1 cellular context compared by ENCODE assay signal in the genomic region with DNA sequence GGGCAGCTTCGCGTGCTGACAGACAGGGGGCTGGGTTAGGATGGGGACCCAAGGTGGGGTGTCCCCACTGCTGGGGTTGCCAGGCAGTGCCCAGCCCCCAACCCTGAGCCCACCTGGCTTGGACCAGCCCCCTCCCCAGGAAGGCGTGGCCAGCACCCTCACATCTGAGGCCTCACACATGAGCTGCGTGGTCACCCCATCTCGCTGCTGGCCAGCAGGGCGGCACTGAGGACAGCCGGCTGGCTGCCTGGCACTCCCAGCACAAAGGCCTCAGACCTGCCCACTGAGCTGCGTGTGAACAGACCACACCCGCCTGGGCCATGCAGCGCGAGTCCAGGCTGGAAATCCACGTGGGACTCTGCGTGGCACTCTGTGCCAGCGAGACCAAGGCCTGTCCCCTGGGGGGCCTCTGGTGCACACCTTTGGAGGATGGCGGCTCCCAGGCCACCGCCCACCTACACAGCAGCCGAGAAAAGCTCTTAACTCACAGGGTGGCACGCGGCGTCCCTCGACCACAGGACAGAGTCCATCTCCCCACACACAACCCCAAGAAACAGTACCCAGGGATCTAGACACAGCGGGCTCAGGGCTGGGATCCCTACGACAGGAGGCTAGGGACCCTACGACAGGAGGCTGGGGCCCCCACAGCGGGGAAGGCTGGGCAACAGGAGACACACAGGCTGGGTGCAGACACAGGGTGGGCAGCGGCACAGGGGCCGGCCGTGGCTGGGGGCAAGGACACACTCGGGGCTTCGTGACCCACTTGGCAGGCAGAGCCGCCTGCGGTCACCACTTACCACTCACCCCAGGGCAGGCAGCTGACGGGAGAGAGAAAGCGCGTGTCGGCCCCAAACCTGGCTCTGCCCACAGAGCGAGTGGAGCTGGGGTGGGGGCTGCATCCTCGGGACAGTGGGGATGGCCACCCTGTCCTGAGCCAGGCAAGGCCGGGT.
TF ChIP-seq lines count a peak whose summit lies in the region.

No MANE protein-coding gene starts in this region.

TF ChIP-seq in H1, 55 proteins besides CTCF, POLR2A, EP300 and RAD21:
- TF ChIP-seq CTBP2 (IDR thresholded peaks at IDR 0.05; ENCODE audit: borderline replicate concordance, insufficient read depth, insufficient read length, low read length) = no peak
- TF ChIP-seq GTF2F1 (IDR thresholded peaks at IDR 0.05; ENCODE audit: borderline replicate concordance, low read depth, low read length) = no peak
- TF ChIP-seq RFX5 (IDR thresholded peaks at IDR 0.05; ENCODE audit: borderline replicate concordance, low read depth, low read length) = no peak
- TF ChIP-seq HDAC6 (IDR thresholded peaks at IDR 0.05; ENCODE audit: low read depth, low read length) = no peak
- no peak for TF ChIP-seq GABPA (IDR thresholded peaks at IDR 0.05; ENCODE audit: borderline replicate concordance, insufficient read depth, low read length)
- no peak for TF ChIP-seq SP1 (IDR thresholded peaks at IDR 0.05; ENCODE audit: low read depth, low read length)
- TF ChIP-seq KDM1A (IDR thresholded peaks at IDR 0.05; ENCODE audit: borderline replicate concordance, low read length) = no peak
- TF ChIP-seq BRCA1 (IDR thresholded peaks at IDR 0.05; ENCODE audit: low read depth, low read length) = no peak
- TF ChIP-seq KDM4A (IDR thresholded peaks at IDR 0.05; ENCODE audit: low read depth, low read length, severe bottlenecking) = no peak
- TF ChIP-seq EZH2 (IDR thresholded peaks at IDR 0.05; ENCODE audit: low read depth, low read length, severe bottlenecking) = no peak
- TF ChIP-seq POLR2AphosphoS5 (IDR thresholded peaks at IDR 0.05; ENCODE audit: low read depth, low read length) = no peak
- TF ChIP-seq SRF (IDR thresholded peaks at IDR 0.05; ENCODE audit: low read depth, low read length) = no peak
- TF ChIP-seq MAFK (IDR thresholded peaks at IDR 0.05; ENCODE audit: low read depth, low read length) = no peak
- TF ChIP-seq TCF12 (IDR thresholded peaks at IDR 0.05; ENCODE audit: low read depth, low read length) = no peak
- TF ChIP-seq HDAC2 (IDR thresholded peaks at IDR 0.05; ENCODE audit: borderline replicate concordance in 1 of 2, low read depth in 2 of 2, low read length in 2 of 2) = no peak
- no peak for TF ChIP-seq TAF1 (IDR thresholded peaks at IDR 0.05; ENCODE audit: low read depth, low read length)
- TF ChIP-seq, protein P1, sequence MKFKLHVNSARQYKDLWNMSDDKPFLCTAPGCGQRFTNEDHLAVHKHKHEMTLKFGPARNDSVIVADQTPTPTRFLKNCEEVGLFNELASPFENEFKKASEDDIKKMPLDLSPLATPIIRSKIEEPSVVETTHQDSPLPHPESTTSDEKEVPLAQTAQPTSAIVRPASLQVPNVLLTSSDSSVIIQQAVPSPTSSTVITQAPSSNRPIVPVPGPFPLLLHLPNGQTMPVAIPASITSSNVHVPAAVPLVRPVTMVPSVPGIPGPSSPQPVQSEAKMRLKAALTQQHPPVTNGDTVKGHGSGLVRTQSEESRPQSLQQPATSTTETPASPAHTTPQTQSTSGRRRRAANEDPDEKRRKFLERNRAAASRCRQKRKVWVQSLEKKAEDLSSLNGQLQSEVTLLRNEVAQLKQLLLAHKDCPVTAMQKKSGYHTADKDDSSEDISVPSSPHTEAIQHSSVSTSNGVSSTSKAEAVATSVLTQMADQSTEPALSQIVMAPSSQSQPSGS (IDR thresholded peaks at IDR 0.05; ENCODE audit: low read length) = no peak
- TF ChIP-seq RXRA (IDR thresholded peaks at IDR 0.05; ENCODE audit: insufficient read depth, low read depth, low read length) = no peak
